In the genomic region with DNA sequence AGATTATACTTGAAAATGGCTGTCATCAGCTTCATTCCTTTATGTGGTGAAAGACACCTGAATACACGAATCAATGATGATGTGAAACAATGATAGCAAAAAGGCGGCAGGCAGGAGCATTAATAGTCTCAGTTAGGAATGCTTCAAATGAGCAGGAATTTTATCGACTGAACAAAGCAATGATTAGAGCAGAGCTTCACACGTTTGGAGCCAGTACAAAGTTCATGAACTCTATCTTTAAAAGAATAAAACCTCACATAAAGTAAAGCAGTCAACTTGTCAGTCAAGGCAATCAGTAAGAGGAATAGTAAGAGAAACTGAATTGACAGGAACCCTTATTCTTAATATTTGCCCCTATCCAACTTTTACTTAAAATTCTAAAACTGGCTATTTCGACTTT, we compare ENCODE assay signal across 20 cellular contexts.
DNase-seq lines count a peak whose midpoint lies in the region; ATAC-seq and TF ChIP-seq lines count a peak whose summit lies in the region.
"Had no signal": no experiment of that assay in that cellular context is flagged by ENCODE, and none has a peak within 500 bp of the region (broad histone marks: within the 10 kb centered on the region; RNA-seq: fewer than 3 reads in every experiment).

No MANE protein-coding gene starts in this region.

- no peak for TF ChIP-seq POLR2A in gastroesophageal sphincter (IDR thresholded peaks at IDR 0.05)

- peaks cover 5% of the 10 kb centered on the region; the same call in 1 of the 2 replicates for H3K79me2 ChIP-seq in SU-DHL-6 (ENCODE audit: insufficient read depth, low read length)

- H3K36me3 Mint-ChIP-seq in CD8-positive, alpha-beta T cell, result peaks cover 21% of the 10 kb centered on the region

- DNase-seq in CD8-positive, alpha-beta T cell, result no peak
- DNase-seq in cerebellum (ENCODE audit: low spot score), result no peak
- DNase-seq in EL, result no peak
- no peak for DNase-seq in DMS 273 (lab: John Stamatoyannopoulos, UW; ENCODE audit: unreplicated experiment)
- DNase-seq: activated CD4-positive, alpha-beta T cell treated with anti-CD3 and anti-CD28 coated beads for 4 hours; DMS 273 treated with DMSO at 0.1 percent for 48 hours; effector CD4-positive, alpha-beta T cell; hypothalamus; NCI-H2081 treated with DMSO at 0.1 percent for 48 hours; NCI-H69; PC-3; SK-N-SH; stimulated activated CD4-positive, alpha-beta T cell treated with anti-CD3 and anti-CD28 coated beads, Interleukin-2, amount 100 ng/mL, for 48 hours had no signal

- H3K9ac ChIP-seq in SU-DHL-6 (ENCODE audit: low read length), result no peak overlapping the region
- H3K9ac ChIP-seq in liver (ENCODE audit: low read depth in 1 of 2, low read length in 2 of 2), result peak overlapping the region in 1 of 2 donors; percentile 67
- no peak overlapping the region for H3K9ac ChIP-seq in skeletal muscle tissue (ENCODE audit: low read depth in 1 of 3, low read length in 3 of 3)
- H3K9ac ChIP-seq: SK-N-SH had no signal

- no peak for TF ChIP-seq EP300 in gastroesophageal sphincter (IDR thresholded peaks at IDR 0.05)

- no peak for TF ChIP-seq RAD21 in liver (IDR thresholded peaks at IDR 0.05)

- no peak overlapping the region for H3K4me3 ChIP-seq in CD8-positive, alpha-beta T cell (ENCODE audit: low read depth, low read length)
- no peak overlapping the region for H3K4me3 ChIP-seq in SU-DHL-6 (ENCODE audit: insufficient read depth, low read length, poor library complexity, severe bottlenecking)
- H3K4me3 ChIP-seq in liver (ENCODE audit: low read depth in 1 of 3, low read length in 3 of 3), result no peak overlapping the region
- H3K4me3 ChIP-seq in skeletal muscle tissue (ENCODE audit: low read length in 3 of 3), result no peak overlapping the region
- H3K4me3 ChIP-seq in gastroesophageal sphincter, result no peak overlapping the region

- no peaks in the 10 kb centered on the region for H3K9me2 ChIP-seq in SU-DHL-6 (replicated peaks; ENCODE audit: insufficient read depth, low read length)
- H3K9me2 ChIP-seq: SK-N-SH had no signal

- H3K4me1 Mint-ChIP-seq in CD8-positive, alpha-beta T cell (ENCODE audit: low read depth), result peaks cover 48% of the 10 kb centered on the region

- H3K4me3 Mint-ChIP-seq in CD8-positive, alpha-beta T cell, result no peak overlapping the region

- no peaks in the 10 kb centered on the region for H4K20me1 ChIP-seq in SU-DHL-6 (ENCODE audit: low read depth, low read length)

- H3K27ac ChIP-seq in CD8-positive, alpha-beta T cell (ENCODE audit: low read depth, low read length), result no peak overlapping the region
- no peak overlapping the region; the same call in 1 of the 2 replicates for H3K27ac ChIP-seq in SU-DHL-6 (ENCODE audit: low read depth, low read length)
- peak overlapping the region; percentile 84 to 94 for H3K27ac ChIP-seq in liver (ENCODE audit: low read depth in 1 of 2, low read length in 2 of 2)
- H3K27ac ChIP-seq in skeletal muscle tissue (ENCODE audit: low read depth, low read length), result peak overlapping the region; percentile 68
- peak overlapping the region in 2 of 4 donors; percentile 71 to 75 for H3K27ac ChIP-seq in gastroesophageal sphincter

- POLR2A ChIA-PET in CD8-positive, alpha-beta T cell (lab: Charles Lee), result interaction anchor here (1.2 to 3.5 kb wide), 3 partner anchors 13 to 80 kb away, joined by 3 to 14 read pairs (median 4); partner anchors contain the start of gene SERTAD2

- H3F3A ChIP-seq in SU-DHL-6 (ENCODE audit: insufficient read depth), result peaks cover 28% of the 10 kb centered on the region

- H3K27me3 ChIP-seq in CD8-positive, alpha-beta T cell (ENCODE audit: insufficient read depth, low read length), result no peaks in the 10 kb centered on the region
- H3K27me3 ChIP-seq in SU-DHL-6 (ENCODE audit: low read length), result no peaks in the 10 kb centered on the region
- H3K27me3 ChIP-seq in liver (ENCODE audit: control insufficient read depth in 4 of 4, insufficient read depth in 4 of 4, low read length in 3 of 4), result no peaks in the 10 kb centered on the region
- H3K27me3 ChIP-seq in skeletal muscle tissue (ENCODE audit: control insufficient read depth in 3 of 3, insufficient read depth in 3 of 3, low read length in 3 of 3), result no peaks in the 10 kb centered on the region
- H3K27me3 ChIP-seq in gastroesophageal sphincter, result no peaks in the 10 kb centered on the region

- H3K4me1 ChIP-seq in CD8-positive, alpha-beta T cell (ENCODE audit: insufficient read depth, low read length), result peaks cover 30% of the 10 kb centered on the region
- H3K4me1 ChIP-seq in liver (ENCODE audit: control insufficient read depth in 4 of 4, insufficient read depth in 4 of 4, low read length in 3 of 4) (peaks cover 4 to 31% (median 15%) of the 10 kb centered on the region in 4 donors), skeletal muscle tissue (ENCODE audit: control insufficient read depth in 3 of 3, insufficient read depth in 3 of 3, low read length in 3 of 3) (peaks cover 3 to 10% (median 9%) of the 10 kb centered on the region in 3 donors), gastroesophageal sphincter (peaks cover 0 to 29% (median 0%) of the 10 kb centered on the region in 3 donors)

- ATAC-seq in CD8-positive, alpha-beta T cell, result no peak
- no peak for ATAC-seq in gastroesophageal sphincter
- ATAC-seq: PC-3, right cardiac atrium had no signal

- no peak for TF ChIP-seq CTCF in CD8-positive, alpha-beta T cell (IDR thresholded peaks at IDR 0.05)
- TF ChIP-seq CTCF in SU-DHL-6 (IDR thresholded peaks at IDR 0.05; ENCODE audit: insufficient read depth, low read length, poor library complexity, severe bottlenecking), result no peak
- no peak for TF ChIP-seq CTCF in liver (IDR thresholded peaks at IDR 0.05; ENCODE audit: low read depth, low read length, missing input control)
- TF ChIP-seq CTCF in gastroesophageal sphincter (IDR thresholded peaks at IDR 0.05), result no peak

- CTCF ChIA-PET in CD8-positive, alpha-beta T cell (lab: Charles Lee), result interaction anchor here (0.8 to 1.2 kb wide), 5 partner anchors 10 to 86 kb away, joined by 3 to 6 read pairs (median 3); partner anchors contain the start of gene SERTAD2

- WGBS in liver, result 33% methylated on average over 5 of the region's 5 CpGs
- 83 to 87% methylated on average over 5 of the region's 5 CpGs for WGBS in gastroesophageal sphincter (ENCODE audit: low coverage in 1 of 2), 2 donors

- no peak overlapping the region for H2AFZ ChIP-seq in SU-DHL-6 (ENCODE audit: low read depth, low read length, severe bottlenecking)

- H3K27ac Mint-ChIP-seq in CD8-positive, alpha-beta T cell, result peak overlapping the region; percentile 99

- peak overlapping the region; percentile 71 for H3K4me2 ChIP-seq in SU-DHL-6 (ENCODE audit: low read depth, low read length, poor library complexity, severe bottlenecking)
- H3K4me2 ChIP-seq: SK-N-SH had no signal

- H3K9me3 Mint-ChIP-seq in CD8-positive, alpha-beta T cell, result no peaks in the 10 kb centered on the region
- H3K9me3 Mint-ChIP-seq: activated naive CD4-positive, alpha-beta T cell treated with anti-CD3 and anti-CD28 coated beads, Interleukin-2, amount 50 U/mL, for 24 hours had no signal

- H3K27me3 Mint-ChIP-seq in CD8-positive, alpha-beta T cell (ENCODE audit: low read depth), result no peaks in the 10 kb centered on the region
- H3K27me3 Mint-ChIP-seq: activated naive CD4-positive, alpha-beta T cell treated with anti-CD3 and anti-CD28 coated beads, Interleukin-2, amount 50 U/mL, for 24 hours had no signal

- H3K9me3 ChIP-seq in CD8-positive, alpha-beta T cell (ENCODE audit: low read length), result no peaks in the 10 kb centered on the region
- no peaks in the 10 kb centered on the region for H3K9me3 ChIP-seq in SU-DHL-6 (ENCODE audit: insufficient read depth, low read length)
- no peaks in the 10 kb centered on the region for H3K9me3 ChIP-seq in liver (ENCODE audit: control insufficient read depth in 4 of 4, low read length in 3 of 4)
- H3K9me3 ChIP-seq in skeletal muscle tissue (ENCODE audit: control insufficient read depth in 3 of 3, low read length in 3 of 3), result no peaks in the 10 kb centered on the region
- no peaks in the 10 kb centered on the region for H3K9me3 ChIP-seq in gastroesophageal sphincter
- H3K9me3 ChIP-seq: SK-N-SH, thoracic aorta had no signal

- intact Hi-C loops in CD8-positive, alpha-beta T cell (cut with DNase I, micrococcal nuclease), result loop anchor here (5.0 kb wide), 2 partner anchors 35 to 85 kb away; no protein-coding TSS in a partner anchor

- H3K36me3 ChIP-seq in CD8-positive, alpha-beta T cell (ENCODE audit: insufficient read depth, low read length), result no peaks in the 10 kb centered on the region
- H3K36me3 ChIP-seq in SU-DHL-6 (ENCODE audit: low read length), result no peaks in the 10 kb centered on the region
- H3K36me3 ChIP-seq in liver (ENCODE audit: control insufficient read depth in 4 of 4, insufficient read depth in 3 of 4, low read depth in 1 of 4, low read length in 3 of 4), result peaks cover 0 to 4% (median 0%) of the 10 kb centered on the region in 4 donors
- no peaks in the 10 kb centered on the region for H3K36me3 ChIP-seq in skeletal muscle tissue (ENCODE audit: control insufficient read depth in 3 of 3, insufficient read depth in 3 of 3, low read length in 3 of 3)
- no peaks in the 10 kb centered on the region for H3K36me3 ChIP-seq in gastroesophageal sphincter
- H3K36me3 ChIP-seq: thoracic aorta had no signal

TF ChIP-seq in liver, 16 proteins besides CTCF, POLR2A, EP300 and RAD21:
- TF ChIP-seq HNF4A (conservative IDR thresholded peaks at IDR 0.05), result peak; percentile 58 to 66
- peak in 1 of 2 donors; percentile 31 for TF ChIP-seq RXRA (IDR thresholded peaks at IDR 0.05)
- no peak for TF ChIP-seq FOXA2 (IDR thresholded peaks at IDR 0.05)
- TF ChIP-seq, protein P1, sequence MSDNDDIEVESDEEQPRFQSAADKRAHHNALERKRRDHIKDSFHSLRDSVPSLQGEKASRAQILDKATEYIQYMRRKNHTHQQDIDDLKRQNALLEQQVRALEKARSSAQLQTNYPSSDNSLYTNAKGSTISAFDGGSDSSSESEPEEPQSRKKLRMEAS (IDR thresholded peaks at IDR 0.05), result no peak
- TF ChIP-seq YY1 (IDR thresholded peaks at IDR 0.05), result peak; percentile 43

Comparison
In these comparisons a context has a peak if more than half of its experiments do, and no peak if none do; other contexts are left out.
1. H3K27ac ChIP-seq: peak in liver (2 of 2) and skeletal muscle tissue (single experiment); none in CD8-positive, alpha-beta T cell (single experiment) and SU-DHL-6 (single experiment).